In the genomic region with DNA sequence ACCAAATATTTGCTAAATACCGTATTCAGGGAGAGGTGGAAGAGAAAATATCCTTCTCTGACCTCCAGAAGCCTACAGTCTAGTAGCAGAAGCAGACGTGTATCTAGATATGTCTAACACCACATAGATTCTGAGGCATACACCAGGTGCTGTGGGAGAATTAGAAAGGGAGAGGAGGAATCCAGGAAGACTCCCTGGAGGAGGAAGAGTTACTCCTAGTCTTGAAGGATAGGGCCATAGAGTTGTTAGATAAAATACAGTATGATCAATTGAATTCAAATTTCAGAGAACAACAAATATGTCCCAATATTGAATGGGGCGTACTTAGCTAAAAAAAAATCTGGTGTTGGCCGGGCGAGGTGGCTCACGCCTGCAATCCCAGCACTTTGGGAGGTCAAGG, we compare ENCODE assay signal across 25 cellular contexts. TPM values are rescaled to one million over a fixed set of nuclear protein-coding genes. Genes with fewer than 3 reads are reported as not detected.
"Had no signal": no experiment of that assay in that cellular context is flagged by ENCODE, and none has a peak within 500 bp of the region (broad histone marks: within the 10 kb centered on the region; RNA-seq: fewer than 3 reads in every experiment).

No MANE protein-coding gene starts in this region.

- H3K4me3 Mint-ChIP-seq: activated naive CD4-positive, alpha-beta T cell treated with anti-CD3 and anti-CD28 coated beads, Interleukin-2, amount 10 ng/mL, durations not matched to agents 7 days and 5 days; activated naive CD8-positive, alpha-beta T cell treated with anti-CD3 and anti-CD28 coated beads, Interleukin-2, amount 10 ng/mL, durations not matched to agents 7 days and 5 days; activated T-helper 1 cell treated with anti-CD3 and anti-CD28 coated beads, Interleukin-12 subunit alpha, Interleukin-12 subunit beta, Interleukin-2, Interleukin-4 antibody, amounts not matched to agents 30 ng/mL and 10 ng/mL and 1 ng/mL, durations not matched to agents 14 hours and 24 hours and 36 hours; effector memory CD8-positive, alpha-beta T cell; nephron; T-helper 17 cell had no signal

- ATAC-seq: activated CD4-positive, CD25-positive, alpha-beta regulatory T cell treated with anti-CD3 and anti-CD28 coated beads, Interleukin-2, amount 50 U/mL, for 24 hours; effector memory CD8-positive, alpha-beta T cell; heart right ventricle; left lung; T-helper 17 cell had no signal

- H3K27me3 ChIP-seq: brain microvascular endothelial cell, heart right ventricle, left lung had no signal

- H3K27ac Mint-ChIP-seq: activated naive CD4-positive, alpha-beta T cell treated with anti-CD3 and anti-CD28 coated beads, Interleukin-2, amount 10 ng/mL, durations not matched to agents 7 days and 5 days; activated naive CD8-positive, alpha-beta T cell treated with anti-CD3 and anti-CD28 coated beads, Interleukin-2, amount 10 ng/mL, durations not matched to agents 7 days and 5 days; activated T-helper 1 cell treated with anti-CD3 and anti-CD28 coated beads, Interleukin-12 subunit alpha, Interleukin-12 subunit beta, Interleukin-2, Interleukin-4 antibody, amounts not matched to agents 30 ng/mL and 10 ng/mL and 1 ng/mL, durations not matched to agents 14 hours and 24 hours and 36 hours; effector memory CD8-positive, alpha-beta T cell; nephron; T-helper 17 cell had no signal

- H3K9me3 ChIP-seq: heart right ventricle, left lung had no signal

- H3K36me3 Mint-ChIP-seq: activated naive CD4-positive, alpha-beta T cell treated with anti-CD3 and anti-CD28 coated beads, Interleukin-2, amount 10 ng/mL, durations not matched to agents 7 days and 5 days; activated naive CD8-positive, alpha-beta T cell treated with anti-CD3 and anti-CD28 coated beads, Interleukin-2, amount 10 ng/mL, durations not matched to agents 7 days and 5 days had no signal

- H3K9me3 Mint-ChIP-seq: activated naive CD4-positive, alpha-beta T cell treated with anti-CD3 and anti-CD28 coated beads, Interleukin-2, amount 10 ng/mL, durations not matched to agents 7 days and 5 days; activated naive CD8-positive, alpha-beta T cell treated with anti-CD3 and anti-CD28 coated beads, Interleukin-2, amount 10 ng/mL, durations not matched to agents 7 days and 5 days; activated T-helper 1 cell treated with anti-CD3 and anti-CD28 coated beads, Interleukin-12 subunit alpha, Interleukin-12 subunit beta, Interleukin-2, Interleukin-4 antibody, amounts not matched to agents 30 ng/mL and 10 ng/mL and 1 ng/mL, durations not matched to agents 14 hours and 24 hours and 36 hours; effector memory CD8-positive, alpha-beta T cell; nephron had no signal

- DNase-seq: activated CD4-positive, alpha-beta T cell treated with anti-CD3 and anti-CD28 coated beads for 48 hours; activated CD4-positive, alpha-beta T cell treated with anti-CD3 and anti-CD28 coated beads, Interleukin-2, amount 50 U/mL, for 48 hours; activated CD8-positive, alpha-beta memory T cell treated with anti-CD3 and anti-CD28 coated beads for 24 hours; activated naive CD4-positive, alpha-beta T cell treated with anti-CD3 and anti-CD28 coated beads, Interleukin-2, amount 10 ng/mL, durations not matched to agents 7 days and 5 days; activated naive CD8-positive, alpha-beta T cell treated with anti-CD3 and anti-CD28 coated beads, Interleukin-2, amount 10 ng/mL, durations not matched to agents 7 days and 5 days; brain microvascular endothelial cell; effector memory CD8-positive, alpha-beta T cell; erythroblast; heart right ventricle; kidney glomerular epithelial cell; left lung; mesendoderm; stimulated activated naive CD4-positive, alpha-beta T cell; T-helper 17 cell; T1000; trophoblast cell; WERI-Rb-1 had no signal

- H3K4me3 ChIP-seq: coronary artery, heart right ventricle, left lung, lung had no signal

- H3K27ac ChIP-seq: brain microvascular endothelial cell, left lung, WERI-Rb-1 had no signal

- H3K36me3 ChIP-seq: brain microvascular endothelial cell, left lung, WERI-Rb-1 had no signal

- FAIRE-seq: astrocyte, urothelium cell line had no signal

RNA-seq across cellular contexts. Expression of gene TMOD1, which starts 58.7 kb away (rescaled TPM):
- total RNA-seq: osteoblast had no signal
